Comparison of ENCODE assay signal across 1 cellular context in genomic region chr10:68332259-68333057, GRCh38.
TF ChIP-seq lines count a peak whose summit lies in the region.

PBLD (minus strand) TSS chr10:68332928; CDS start chr10:68306844, 26,084 bp downstream.

TF ChIP-seq in SK-N-SH treated with all-trans-retinoic acid at 6 μM for 48 hours, 23 proteins besides CTCF, POLR2A, EP300 and RAD21 (continued from another document):
- no peak for TF ChIP-seq POU6F1 (CRISPR knock-in tag; IDR thresholded peaks at IDR 0.05; ENCODE audit: borderline replicate concordance, low read depth)
